Comparison of ENCODE assay signal across 1 cellular context in the genomic region with DNA sequence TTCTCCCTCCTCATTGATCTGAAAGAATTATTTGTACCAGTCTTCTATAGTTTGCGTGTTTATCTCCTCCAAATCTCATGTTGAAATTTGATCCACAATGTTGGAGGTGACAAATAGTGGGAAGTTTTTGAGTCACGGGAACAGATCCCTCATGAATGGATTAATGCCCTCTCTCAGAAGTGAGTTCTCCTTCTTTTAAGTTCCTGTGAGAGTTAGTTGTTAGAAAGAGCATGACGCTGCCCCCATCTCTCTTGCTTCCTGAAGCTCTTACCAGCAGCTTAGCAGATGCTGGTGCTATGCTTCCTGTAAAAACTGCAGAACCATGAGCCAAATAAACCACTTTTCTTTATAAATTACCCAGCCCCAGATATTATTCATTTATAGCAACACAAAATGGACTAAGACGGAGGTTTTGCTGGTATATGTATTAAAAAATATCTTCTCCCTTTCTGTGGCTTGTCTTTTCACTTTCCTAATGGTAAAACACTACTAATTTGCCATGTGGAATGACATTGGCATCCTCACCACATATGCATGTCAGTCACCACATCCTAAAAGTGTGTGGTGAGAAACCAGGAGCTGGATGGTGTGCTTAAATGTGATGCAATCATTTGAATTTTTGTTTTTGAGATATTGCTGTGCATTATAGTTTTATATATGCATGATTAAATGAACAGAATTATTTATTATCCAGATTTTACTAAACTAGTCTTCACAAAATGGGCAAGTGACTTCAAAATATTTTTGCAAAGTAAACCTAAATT.
A peak's percentile ranks its signal among the peaks of the same experiment; 100 is the strongest.
TF ChIP-seq lines count a peak whose summit lies in the region.

No MANE protein-coding gene starts in this region.

TF ChIP-seq in IMR-90, 13 proteins besides CTCF, POLR2A, EP300 and RAD21:
- peak; percentile 56 for TF ChIP-seq CEBPB (IDR thresholded peaks at IDR 0.05; ENCODE audit: low read depth, low read length)
- TF ChIP-seq RFX5 (IDR thresholded peaks at IDR 0.05; ENCODE audit: low read depth, low read length): no peak
- TF ChIP-seq MAZ (IDR thresholded peaks at IDR 0.05; ENCODE audit: borderline replicate concordance, low read depth, low read length): no peak
- TF ChIP-seq, protein P1, sequence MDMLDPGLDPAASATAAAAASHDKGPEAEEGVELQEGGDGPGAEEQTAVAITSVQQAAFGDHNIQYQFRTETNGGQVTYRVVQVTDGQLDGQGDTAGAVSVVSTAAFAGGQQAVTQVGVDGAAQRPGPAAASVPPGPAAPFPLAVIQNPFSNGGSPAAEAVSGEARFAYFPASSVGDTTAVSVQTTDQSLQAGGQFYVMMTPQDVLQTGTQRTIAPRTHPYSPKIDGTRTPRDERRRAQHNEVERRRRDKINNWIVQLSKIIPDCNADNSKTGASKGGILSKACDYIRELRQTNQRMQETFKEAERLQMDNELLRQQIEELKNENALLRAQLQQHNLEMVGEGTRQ (IDR thresholded peaks at IDR 0.05; ENCODE audit: low read depth, low read length): no peak
TF ChIP-seq in IMR-90: peak in this region for 1.
